8 cellular contexts compared by ENCODE assay signal in the genomic region with DNA sequence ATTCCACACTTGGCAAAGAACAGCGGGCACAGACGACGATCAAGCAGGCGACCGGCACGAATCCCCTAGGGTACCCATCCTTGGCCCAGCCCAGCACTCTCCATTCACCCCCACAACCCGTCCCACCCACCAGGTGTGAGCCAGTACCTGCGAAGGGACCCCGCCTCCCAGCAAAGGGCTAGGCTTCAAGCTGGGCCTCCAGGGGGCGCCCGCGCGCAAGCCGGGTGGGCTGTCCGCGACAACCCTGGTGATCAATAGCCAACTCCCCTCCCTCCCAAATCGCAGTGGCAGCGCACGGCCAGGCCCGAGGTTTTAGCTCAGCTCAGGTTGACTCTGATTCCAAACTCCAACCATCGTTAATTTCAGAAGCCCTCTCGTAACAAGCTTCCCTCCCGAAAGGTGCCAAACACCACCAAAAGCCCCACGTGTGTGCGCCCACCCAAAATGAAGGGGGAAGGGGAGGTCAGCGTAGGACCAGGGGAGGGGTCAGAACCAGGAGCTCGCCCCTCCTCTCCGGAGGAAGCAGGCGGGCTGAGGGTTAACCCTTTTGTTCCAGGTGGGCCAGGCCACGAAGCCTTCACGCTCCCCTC. TPM values are rescaled to one million over a fixed set of nuclear protein-coding genes. Genes with fewer than 3 reads are reported as not detected.
DNase-seq lines count a peak whose midpoint lies in the region; ATAC-seq and TF ChIP-seq lines count a peak whose summit lies in the region.

No MANE protein-coding gene starts in this region.

- peak overlapping the region; percentile 45 for H3K4me3 Mint-ChIP-seq in T-helper 17 cell

- H3K4me1 ChIP-seq in DND-41 (ENCODE audit: insufficient read depth, low read length), result no peaks in the 10 kb centered on the region

- no peaks in the 10 kb centered on the region for H3K36me3 ChIP-seq in DND-41 (ENCODE audit: insufficient read depth, low read length)

- in situ Hi-C loops in astrocyte of the spinal cord (cut with HindIII; ENCODE audit: low sequenced_read_pairs), result no loop called here

- H3K4me3 ChIP-seq in DND-41 (ENCODE audit: low read depth in 1 of 2, low read length in 2 of 2) (no peak overlapping the region), astrocyte of the spinal cord (ENCODE audit: low read depth, low read length) (peak overlapping the region; percentile 45)

- peaks cover 3% of the 10 kb centered on the region for H3K4me1 Mint-ChIP-seq in T-helper 17 cell

- no peaks in the 10 kb centered on the region for H4K20me1 ChIP-seq in DND-41 (ENCODE audit: insufficient read depth, low read length)

- TF ChIP-seq CTCF in DND-41 (IDR thresholded peaks at IDR 0.05; ENCODE audit: borderline replicate concordance, extremely low read depth, low read length, poor library complexity, severe bottlenecking), result peak; percentile 41
- peak; percentile 97 for TF ChIP-seq CTCF in astrocyte of the spinal cord (IDR thresholded peaks at IDR 0.05; ENCODE audit: low read depth, low read length)

- no peak overlapping the region for H3K9ac ChIP-seq in DND-41 (ENCODE audit: low read depth, low read length)

- peaks cover 72% of the 10 kb centered on the region for H3K27me3 Mint-ChIP-seq in T-helper 17 cell

- H3K27ac ChIP-seq in DND-41 (ENCODE audit: low read length), result no peak overlapping the region

- peaks cover 2% of the 10 kb centered on the region for H3K36me3 Mint-ChIP-seq in T-helper 17 cell (ENCODE audit: low read depth)

- no peak for ATAC-seq in DND-41 (ENCODE audit: insufficient read depth, low read depth)
- peak; percentile 53 for ATAC-seq in T-helper 17 cell
- no peak for ATAC-seq in HG02798 (IDR thresholded peaks at IDR 0.05; ENCODE audit: poor library complexity, unreplicated experiment)

- no peak overlapping the region for H3K4me2 ChIP-seq in DND-41 (ENCODE audit: insufficient read depth, low read length)

- H3K27ac Mint-ChIP-seq in T-helper 17 cell, result no peak overlapping the region

- DNase-seq in DND-41 (no peak), LoVo (ENCODE audit: low spot score) (peak; percentile 61), T-helper 17 cell (peak in 2 of 3 donors; percentile 31 to 32), astrocyte of the spinal cord (ENCODE audit: low read depth, low spot score) (peak; percentile 19), iPS-NIHi11 (ENCODE audit: low spot score) (peak; percentile 87), Kasumi-1 (lab: John Stamatoyannopoulos, UW) (no peak)
- DNase-seq in stimulated activated CD4-positive, alpha-beta T cell treated with anti-CD3 and anti-CD28 coated beads, Interleukin-15, amount 100 ng/mL, for 1 hour (ENCODE audit: low read depth in 1 of 2, low spot score in 1 of 2), result peak; percentile 26 to 40

- H3K27me3 ChIP-seq in DND-41 (ENCODE audit: insufficient read depth, low read length, poor library complexity), result no peaks in the 10 kb centered on the region

- H3K79me2 ChIP-seq in DND-41 (ENCODE audit: insufficient read depth, low read length), result no peaks in the 10 kb centered on the region

- no peak overlapping the region for H2AFZ ChIP-seq in DND-41 (ENCODE audit: low read depth, low read length)

- H3K9me3 ChIP-seq in DND-41 (ENCODE audit: insufficient read depth, low read length, severe bottlenecking) (no peaks in the 10 kb centered on the region), T-helper 17 cell (ENCODE audit: control insufficient read depth, low read length, poor library complexity, severe bottlenecking) (no peaks in the 10 kb centered on the region)

RNA-seq across cellular contexts. Expression of a gene that starts 2.1 kb away (rescaled TPM):
- total RNA-seq in T-helper 17 cell, result under 1 TPM; 0.16 to 0.32 TPM

RNA-seq across cellular contexts. Expression of a gene that starts 32.0 kb away (rescaled TPM):
- total RNA-seq in T-helper 17 cell, result 1 to 10 TPM in 1 of 2 donors, under 1 TPM in 1; 0.15 to 4.2 TPM

Comparison
In these comparisons a context has a peak if more than half of its experiments do, and no peak if none do; other contexts are left out.
1. DNase-seq: peak in LoVo (single experiment), T-helper 17 cell (2 of 3), astrocyte of the spinal cord (single experiment), iPS-NIHi11 (single experiment) and stimulated activated CD4-positive, alpha-beta T cell treated with anti-CD3 and anti-CD28 coated beads, Interleukin-15, amount 100 ng/mL, for 1 hour (2 of 2); none in DND-41 (single experiment) and Kasumi-1 (0 of 2).